Comparison of ENCODE assay signal across 25 cellular contexts in the genomic region with DNA sequence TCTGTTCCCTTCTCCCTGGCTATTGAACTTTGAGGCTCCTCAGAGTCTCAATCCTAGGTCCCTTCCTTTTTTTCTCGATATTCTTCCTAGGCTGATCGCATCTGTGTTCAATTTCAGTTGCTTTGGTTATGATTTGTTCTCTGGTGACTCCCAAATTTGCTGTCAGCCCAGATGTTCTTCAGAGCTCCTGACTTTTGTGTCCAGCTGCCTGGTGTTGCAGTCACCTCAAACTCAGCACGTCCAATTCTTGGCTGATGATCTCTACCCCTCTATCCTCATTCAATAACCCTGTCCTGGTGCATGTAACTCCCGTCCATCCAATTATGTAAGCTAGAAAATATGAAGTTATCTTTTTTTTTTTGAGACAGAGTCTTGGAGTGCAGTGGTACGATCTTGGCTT.
"Had no signal": no experiment of that assay in that cellular context is flagged by ENCODE, and none has a peak within 500 bp of the region (broad histone marks: within the 10 kb centered on the region; RNA-seq: fewer than 3 reads in every experiment).

No MANE protein-coding gene starts in this region.

- DNase-seq: dermis blood vessel endothelial cell; effector memory CD4-positive, alpha-beta T cell; head of caudate nucleus; mesendoderm; naive thymus-derived CD8-positive, alpha-beta T cell; nephron progenitor cell; occipital lobe; pancreas; retina; stimulated activated CD4-positive, alpha-beta T cell treated with anti-CD3 and anti-CD28 coated beads, Interleukin-12 subunit alpha, Interleukin-12 subunit beta, amount 100 ng/mL, for 4 hours; stimulated activated CD4-positive, alpha-beta T cell treated with anti-CD3 and anti-CD28 coated beads, Interleukin-1b, Interleukin-23, amount 100 ng/mL, for 48 hours; stimulated activated CD4-positive, alpha-beta T cell treated with anti-CD3 and anti-CD28 coated beads, Interleukin-4, amount 100 ng/mL, for 1 hour; stimulated activated CD8-positive, alpha-beta memory T cell treated with anti-CD3 and anti-CD28 coated beads, Interleukin-4, amount 100 ng/mL, for 48 hours; stimulated activated naive CD4-positive, alpha-beta T cell; stimulated activated naive CD8-positive, alpha-beta T cell treated with anti-CD3 and anti-CD28 coated beads, Interleukin-15, amount 100 ng/mL, for 72 hours; transverse colon had no signal

- H3K36me3 ChIP-seq: esophagus muscularis mucosa, pancreas, suprapubic skin, transverse colon, vagina had no signal

- H3K27ac Mint-ChIP-seq: nephron progenitor cell; stimulated activated naive CD8-positive, alpha-beta T cell treated with anti-CD3 and anti-CD28 coated beads, Interleukin-15, amount 100 ng/mL, for 72 hours had no signal

- H3K4me2 ChIP-seq: smooth muscle cell had no signal

- H3K9me3 Mint-ChIP-seq: naive thymus-derived CD8-positive, alpha-beta T cell; nephron progenitor cell; stimulated activated naive CD8-positive, alpha-beta T cell treated with anti-CD3 and anti-CD28 coated beads, Interleukin-15, amount 100 ng/mL, for 72 hours had no signal

- H3K4me1 ChIP-seq: pancreas, suprapubic skin had no signal

- FAIRE-seq: endothelial cell of umbilical vein, frontal cortex, keratinocyte, pancreas had no signal

- H3K4me3 ChIP-seq: coronary artery, esophagus muscularis mucosa, pancreas, smooth muscle cell, suprapubic skin, transverse colon, vagina had no signal

- H3K27me3 ChIP-seq: esophagus muscularis mucosa, pancreas, suprapubic skin, transverse colon, vagina had no signal

- H3K27me3 Mint-ChIP-seq: naive thymus-derived CD8-positive, alpha-beta T cell; stimulated activated naive CD8-positive, alpha-beta T cell treated with anti-CD3 and anti-CD28 coated beads, Interleukin-15, amount 100 ng/mL, for 72 hours had no signal

- H3K27ac ChIP-seq: coronary artery, esophagus muscularis mucosa, pancreas, suprapubic skin, transverse colon, vagina had no signal

- H3K9me3 ChIP-seq: esophagus muscularis mucosa, pancreas, suprapubic skin, transverse colon, vagina had no signal

- ATAC-seq: naive thymus-derived CD8-positive, alpha-beta T cell; pancreas; sciatic nerve; stimulated activated naive CD8-positive, alpha-beta T cell treated with anti-CD3 and anti-CD28 coated beads, Interleukin-15, amount 100 ng/mL, for 72 hours had no signal

- H3K4me3 Mint-ChIP-seq: naive thymus-derived CD8-positive, alpha-beta T cell; nephron progenitor cell; stimulated activated naive CD8-positive, alpha-beta T cell treated with anti-CD3 and anti-CD28 coated beads, Interleukin-15, amount 100 ng/mL, for 72 hours had no signal
